In genomic region chr20:36575066-36575743, GRCh38 we compare ENCODE assay signal across 8 cellular contexts. TPM values are rescaled to one million over a fixed set of nuclear protein-coding genes. Genes with fewer than 3 reads are reported as not detected.
DNase-seq lines count a peak whose midpoint lies in the region; ATAC-seq and TF ChIP-seq lines count a peak whose summit lies in the region.

No MANE protein-coding gene starts in this region.

- peaks cover 34% of the 10 kb centered on the region for H3K36me3 Mint-ChIP-seq in activated CD8-positive, alpha-beta T cell treated with anti-CD3 and anti-CD28 coated beads, Interleukin-2, amount 10 ng/mL, durations not matched to agents 7 days and 5 days (ENCODE audit: low read depth)

- no peaks in the 10 kb centered on the region for H3K9me3 Mint-ChIP-seq in activated CD8-positive, alpha-beta T cell treated with anti-CD3 and anti-CD28 coated beads, Interleukin-2, amount 10 ng/mL, durations not matched to agents 7 days and 5 days (ENCODE audit: insufficient read depth)

- no peaks in the 10 kb centered on the region for H3K9me3 ChIP-seq in A673 (ENCODE audit: low read depth, low read length, poor library complexity, severe bottlenecking)
- no peaks in the 10 kb centered on the region for H3K9me3 ChIP-seq in ovary

- WGBS in ovary, 3 donors: 1 to 2% (median 2%) methylated on average over 20 of the region's 20 CpGs

- H3K4me1 ChIP-seq in A673 (ENCODE audit: insufficient read depth, low read length, poor library complexity, severe bottlenecking): peaks cover 36% of the 10 kb centered on the region
- H3K4me1 ChIP-seq in ovary (ENCODE audit: insufficient read depth): peaks cover 9% of the 10 kb centered on the region

- H3K27ac ChIP-seq in A673 (ENCODE audit: low read depth, low read length, poor library complexity, severe bottlenecking) (peak overlapping the region; percentile 95), ovary (peak overlapping the region; percentile 94 to 97)

- DNase-seq in A673 (ENCODE audit: low spot score): peak; percentile 86
- DNase-seq in GM12865 (ENCODE audit: low read depth): peak; percentile 51
- DNase-seq in NCI-H2081 (lab: John Stamatoyannopoulos, UW): peak; percentile 64 to 80
- no peak for DNase-seq in activated CD8-positive, alpha-beta T cell treated with anti-CD3 and anti-CD28 coated beads, Interleukin-2, amount 10 ng/mL, durations not matched to agents 7 days and 5 days
- peak; percentile 82 for DNase-seq in glomerular visceral epithelial cell (ENCODE audit: extremely low spot score)
- DNase-seq in ovary: peak; percentile 70 to 85 (median 79)

- TF ChIP-seq EP300 in ovary (IDR thresholded peaks at IDR 0.05): no peak

- H3K27ac Mint-ChIP-seq in activated CD8-positive, alpha-beta T cell treated with anti-CD3 and anti-CD28 coated beads, Interleukin-2, amount 10 ng/mL, durations not matched to agents 7 days and 5 days: peak overlapping the region; percentile 92

- TSS peak; percentile 41 for BruUV-seq in A673 (replicated peaks; lab: Mats Ljungman, UMichigan)

- H3K4me3 Mint-ChIP-seq in activated CD8-positive, alpha-beta T cell treated with anti-CD3 and anti-CD28 coated beads, Interleukin-2, amount 10 ng/mL, durations not matched to agents 7 days and 5 days: peak overlapping the region; percentile 86

- no peak for TF ChIP-seq CTCF in A673 (conservative IDR thresholded peaks at IDR 0.05; ENCODE audit: low read depth, low read length)
- TF ChIP-seq CTCF in GM12865 (IDR thresholded peaks at IDR 0.05; ENCODE audit: insufficient read depth, low read depth, low read length, missing control alignments): peak; percentile 7
- TF ChIP-seq CTCF in ovary (IDR thresholded peaks at IDR 0.05): no peak

- no peaks in the 10 kb centered on the region for H3K27me3 Mint-ChIP-seq in activated CD8-positive, alpha-beta T cell treated with anti-CD3 and anti-CD28 coated beads, Interleukin-2, amount 10 ng/mL, durations not matched to agents 7 days and 5 days (ENCODE audit: low read depth)

- ATAC-seq in activated CD8-positive, alpha-beta T cell treated with anti-CD3 and anti-CD28 coated beads, Interleukin-2, amount 10 ng/mL, durations not matched to agents 7 days and 5 days: peak; percentile 1
- ATAC-seq in HG03439 (IDR thresholded peaks at IDR 0.05; ENCODE audit: unreplicated experiment): no peak
- ATAC-seq in HG03045 (IDR thresholded peaks at IDR 0.05; ENCODE audit: unreplicated experiment): no peak

- CTCF ChIA-PET in A673 (lab: Charles Lee): no interaction called here
- CTCF ChIA-PET in activated CD8-positive, alpha-beta T cell treated with anti-CD3 and anti-CD28 coated beads, Interleukin-2, amount 10 ng/mL, durations not matched to agents 7 days and 5 days (lab: Charles Lee): interaction anchor here (0.7 to 6.2 kb wide), 6 partner anchors 13 to 30 kb away, joined by 3 to 44 read pairs (median 4); partner anchors contain the start of gene RAB5IF

- TF ChIP-seq POLR2A in ovary (IDR thresholded peaks at IDR 0.05): no peak

- H3K36me3 ChIP-seq in A673 (ENCODE audit: insufficient read depth, low read length, poor library complexity, severe bottlenecking) (peaks cover 17% of the 10 kb centered on the region), ovary (no peaks in the 10 kb centered on the region)

- POLR2A ChIA-PET in A673 (lab: Charles Lee; ENCODE audit: low non-redundant PET): no interaction called here
- POLR2A ChIA-PET in activated CD8-positive, alpha-beta T cell treated with anti-CD3 and anti-CD28 coated beads, Interleukin-2, amount 10 ng/mL, durations not matched to agents 7 days and 5 days (lab: Charles Lee): interaction anchor here (1.0 to 6.6 kb wide), 8 partner anchors 8 to 803 kb away, joined by 3 to 70 read pairs (median 6); partner anchors contain the start of genes PHF20 and RAB5IF

- H3K27me3 ChIP-seq in A673 (replicated peaks; ENCODE audit: insufficient read depth, low read depth, low read length, poor library complexity): no peaks in the 10 kb centered on the region
- H3K27me3 ChIP-seq in ovary: no peaks in the 10 kb centered on the region

- peaks cover 43% of the 10 kb centered on the region for H3K4me1 Mint-ChIP-seq in activated CD8-positive, alpha-beta T cell treated with anti-CD3 and anti-CD28 coated beads, Interleukin-2, amount 10 ng/mL, durations not matched to agents 7 days and 5 days (ENCODE audit: low read depth)

- intact Hi-C loops in A673 (cut with micrococcal nuclease; ENCODE audit: unreplicated experiment): no loop called here
- intact Hi-C loops in ovary (cut with DNase I): no loop called here

- peak overlapping the region; percentile 95 for H3K4me3 ChIP-seq in A673 (ENCODE audit: low read depth, low read length, poor library complexity, severe bottlenecking)
- H3K4me3 ChIP-seq in GM12865 (ENCODE audit: low read depth, low read length): peak overlapping the region; percentile 86
- peak overlapping the region; percentile 72 for H3K4me3 ChIP-seq in ovary

RNA-seq across cellular contexts. Expression of gene TGIF2, which starts 1.8 kb away (rescaled TPM):
- total RNA-seq in A673 (2021) (54.9 and 59.0 TPM in 2 replicates), ovary (10 to 100 TPM; 19.2 to 39.2 (median 26.0) TPM)
- 10 to 100 TPM; 29.2 to 32.9 TPM for total RNA-seq in activated CD8-positive, alpha-beta T cell treated with anti-CD3 and anti-CD28 coated beads, Interleukin-2, amount 10 ng/mL, durations not matched to agents 7 days and 5 days
- 10 to 100 TPM; 12.6 to 21.6 TPM for polyA plus RNA-seq in ovary

RNA-seq across cellular contexts. Expression of gene RAB5IF, which starts 30.4 kb away (rescaled TPM):
- 124 and 150 TPM in 2 replicates for total RNA-seq in A673 (2021)
- total RNA-seq in activated CD8-positive, alpha-beta T cell treated with anti-CD3 and anti-CD28 coated beads, Interleukin-2, amount 10 ng/mL, durations not matched to agents 7 days and 5 days: 100 to 1,000 TPM; 108 to 109 TPM
- 10 to 100 TPM; 35.6 to 61.0 (median 40.9) TPM for total RNA-seq in ovary
- polyA plus RNA-seq in ovary: 10 to 100 TPM; 29.6 to 59.0 TPM

RNA-seq across cellular contexts. Expression of gene MYL9, which starts 33.9 kb away (rescaled TPM):
- total RNA-seq in A673 (2021): 0.11 TPM in 1 of 2 replicates, not detected in the other
- total RNA-seq in activated CD8-positive, alpha-beta T cell treated with anti-CD3 and anti-CD28 coated beads, Interleukin-2, amount 10 ng/mL, durations not matched to agents 7 days and 5 days: under 1 TPM; 0.18 to 0.31 TPM
- 1,000 to 10,000 TPM in 1 of 7 donors, 100 to 1,000 TPM in 5, 10 to 100 TPM in 1; 69.5 to 1,408 (median 681) TPM for total RNA-seq in ovary
- 100 to 1,000 TPM; 269 to 691 TPM for polyA plus RNA-seq in ovary

Comparison
In these comparisons a context has a peak if more than half of its experiments do, and no peak if none do; other contexts are left out.
1. RNA of gene MYL9, which starts 33.9 kb away (total RNA-seq): 69.5 to 1,408 TPM in ovary; 0.18 to 0.31 TPM in activated CD8-positive, alpha-beta T cell treated with anti-CD3 and anti-CD28 coated beads, Interleukin-2, amount 10 ng/mL, durations not matched to agents 7 days and 5 days and 0.11 TPM in A673; every median in the first group is over 10 times any median in the second.
2. Peak in every context shown above with its lines, with median percentiles within 50 percentile points of each other: H3K4me3 ChIP-seq.